Comparison of ENCODE assay signal across 9 cellular contexts in the genomic region with DNA sequence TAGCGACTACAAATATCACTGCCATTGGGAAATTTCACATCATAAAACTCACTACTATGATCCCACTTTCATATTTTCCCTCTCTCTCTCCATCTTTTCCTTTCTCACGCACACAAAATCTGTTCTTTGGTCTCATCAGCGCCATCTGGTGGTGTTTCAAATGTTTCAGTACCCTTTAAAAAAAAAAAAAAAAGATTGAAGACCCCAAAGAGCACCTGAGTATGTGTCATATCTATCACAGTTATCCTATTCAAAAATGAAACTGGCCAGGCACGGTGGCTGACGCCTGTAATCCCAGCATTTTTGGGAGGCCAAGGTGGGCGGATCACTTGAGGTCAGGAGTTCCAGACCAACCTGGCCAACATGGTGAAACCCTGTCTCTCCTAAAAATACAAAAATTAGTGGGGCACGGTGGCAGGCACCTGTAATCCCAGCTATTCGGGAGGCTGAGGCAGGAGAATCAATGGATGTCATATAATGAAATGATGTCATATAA.
DNase-seq lines count a peak whose midpoint lies in the region; ATAC-seq and TF ChIP-seq lines count a peak whose summit lies in the region.
"Had no signal": no experiment of that assay in that cellular context is flagged by ENCODE, and none has a peak within 500 bp of the region (broad histone marks: within the 10 kb centered on the region; RNA-seq: fewer than 3 reads in every experiment).

No MANE protein-coding gene starts in this region.

- H3K27ac ChIP-seq in mammary epithelial cell (ENCODE audit: insufficient read depth, low read depth, low read length): no peak overlapping the region
- no peak overlapping the region for H3K27ac ChIP-seq in left lung

- H3K9me3 ChIP-seq in mammary epithelial cell (replicated peaks; ENCODE audit: insufficient read depth, low read length): no peaks in the 10 kb centered on the region
- no peaks in the 10 kb centered on the region for H3K9me3 ChIP-seq in left lung
- H3K9me3 ChIP-seq: Caco-2 had no signal

- WGBS in mammary epithelial cell (ENCODE audit: low coverage, missing lambda C conversion rate): 29% methylated on average over 7 of the region's 8 CpGs

- no peaks in the 10 kb centered on the region for H4K20me1 ChIP-seq in mammary epithelial cell (ENCODE audit: insufficient read depth, low read length)

- H3K27me3 ChIP-seq in mammary epithelial cell (ENCODE audit: insufficient read depth, low read length): no peaks in the 10 kb centered on the region
- H3K27me3 ChIP-seq in left lung: peaks cover 0 to 10% of the 10 kb centered on the region in 2 donors

- ATAC-seq in left lung: peak; percentile 31
- no peak for ATAC-seq in GM18873 (IDR thresholded peaks at IDR 0.05; ENCODE audit: low FRiP score, unreplicated experiment)

- H3K36me3 ChIP-seq in mammary epithelial cell (ENCODE audit: insufficient read depth, low read length) (no peaks in the 10 kb centered on the region), left lung (no peaks in the 10 kb centered on the region)

- intact Hi-C loops in mammary epithelial cell (cut with micrococcal nuclease): loop anchor here (1.0 to 5.0 kb wide), 2 partner anchors 72 to 92 kb away; partner anchors contain the start of gene TTC9
- intact Hi-C loops in left lung (cut with DNase I): loop anchor here in 1 of 2 donors (10.0 kb wide), 1 partner anchor 89 kb away; no protein-coding TSS in a partner anchor

- CTCF ChIA-PET in mammary epithelial cell (lab: Charles Lee; ENCODE audit: low non-redundant PET): interaction anchor here (0.8 kb wide), 1 partner anchor 75 kb away, joined by 19 read pairs; no protein-coding TSS in a partner anchor

- no peak overlapping the region for H3K4me3 ChIP-seq in mammary epithelial cell (replicated peaks in 1 of 3; ENCODE audit: insufficient read depth in 1 of 3, low read depth in 2 of 3, low read length in 3 of 3)
- H3K4me3 ChIP-seq in left lung: no peak overlapping the region

- in situ Hi-C loops in mammary epithelial cell (cut with MboI; ENCODE audit: low sequenced_read_pairs in 2 of 2): loop anchor here (5.0 kb wide), 1 partner anchor 92 kb away; no protein-coding TSS in a partner anchor

- no TSS peak for BruUV-seq in mammary epithelial cell (replicated peaks; lab: Mats Ljungman, UMichigan)

- no peak overlapping the region for H3K9ac ChIP-seq in mammary epithelial cell (ENCODE audit: insufficient read depth, low read length)

- H3K4me1 ChIP-seq in mammary epithelial cell (ENCODE audit: insufficient read depth, low read length): peaks cover 29% of the 10 kb centered on the region
- peaks cover 6 to 9% of the 10 kb centered on the region in 2 donors for H3K4me1 ChIP-seq in left lung

- H3K79me2 ChIP-seq in mammary epithelial cell (ENCODE audit: insufficient read depth, low read length): no peaks in the 10 kb centered on the region

- dilution Hi-C loops in mammary epithelial cell (cut with HindIII; ENCODE audit: low sequenced_read_pairs): no loop called here

- H3K4me2 ChIP-seq in mammary epithelial cell (ENCODE audit: insufficient read depth, low read depth, low read length): no peak overlapping the region

- DNase-seq in NOMO-1 treated with DMSO at 0.1 percent for 48 hours (lab: John Stamatoyannopoulos, UW; ENCODE audit: unreplicated experiment) (peak; percentile 41), NOMO-1 treated with dmso at 0.1 percent for 144 hours (lab: John Stamatoyannopoulos, UW; ENCODE audit: unreplicated experiment) (no peak), NCI-H1417 treated with DMSO at 0.1 percent for 48 hours (lab: John Stamatoyannopoulos, UW) (peak; percentile 65), T-helper 9 cell (peak; percentile 44), mammary epithelial cell (peak; percentile 34), left lung (no peak)
- DNase-seq in stimulated activated CD8-positive, alpha-beta memory T cell treated with anti-CD3 and anti-CD28 coated beads, Interleukin-4, amount 100 ng/mL, for 24 hours (ENCODE audit: low read depth): peak; percentile 6

- H2AFZ ChIP-seq in mammary epithelial cell (ENCODE audit: low read depth, low read length): peak overlapping the region; percentile 11

- TF ChIP-seq CTCF in mammary epithelial cell (conservative IDR thresholded peaks at IDR 0.05 in 1 of 2, IDR thresholded peaks at IDR 0.05 in 1 of 2; ENCODE audit: extremely low read depth in 1 of 2, insufficient read depth in 1 of 2, low read depth in 1 of 2, low read length in 2 of 2) (peak; percentile 45 to 63), left lung (IDR thresholded peaks at IDR 0.05) (peak; percentile 43 to 56)

Comparison
In these comparisons a context has a peak if more than half of its experiments do, and no peak if none do; other contexts are left out.
1. DNase-seq: peak in NOMO-1 treated with DMSO at 0.1 percent for 48 hours (single experiment), NCI-H1417 treated with DMSO at 0.1 percent for 48 hours (single experiment), T-helper 9 cell (single experiment), mammary epithelial cell (single experiment) and stimulated activated CD8-positive, alpha-beta memory T cell treated with anti-CD3 and anti-CD28 coated beads, Interleukin-4, amount 100 ng/mL, for 24 hours (single experiment); none in NOMO-1 treated with dmso at 0.1 percent for 144 hours (single experiment) and left lung (0 of 2).